1 cellular context compared by ENCODE assay signal in the genomic region with DNA sequence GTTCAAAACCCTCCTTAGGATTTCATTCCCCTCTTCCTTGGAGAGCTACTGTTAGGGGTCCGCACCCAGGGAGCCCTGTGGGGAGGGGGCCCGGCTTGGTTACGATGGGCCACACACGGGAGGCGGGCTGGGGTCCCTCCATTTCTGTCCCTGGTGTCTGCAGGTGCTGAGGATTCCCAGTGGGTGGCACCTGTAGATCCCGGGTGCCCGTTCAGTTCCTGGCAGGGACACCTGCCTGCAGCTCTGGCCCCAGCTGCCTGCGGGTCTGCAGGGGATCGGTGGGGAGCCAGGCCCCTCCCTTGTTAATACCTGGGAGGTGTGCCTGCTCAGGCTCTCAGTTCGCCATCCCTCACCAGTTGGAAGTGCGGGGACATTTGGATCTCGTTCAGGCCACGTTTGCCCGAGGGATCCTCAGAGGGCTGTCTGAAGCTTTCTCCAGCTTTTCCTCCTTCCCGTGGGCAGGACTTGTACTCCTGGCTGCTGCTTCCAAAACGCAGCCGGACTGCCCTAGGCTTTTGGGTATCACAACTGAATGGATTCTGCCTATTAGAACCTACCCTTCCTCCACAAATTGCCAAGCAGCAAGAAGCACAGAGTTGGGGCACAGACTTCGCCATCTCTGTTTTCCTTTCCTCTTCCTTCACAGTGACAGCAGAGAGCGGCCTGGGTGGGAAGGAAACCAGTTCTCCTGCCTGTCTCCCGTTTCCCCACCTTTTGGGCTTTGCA.
TF ChIP-seq lines count a peak whose summit lies in the region.

No MANE protein-coding gene starts in this region.

TF ChIP-seq in H1, 55 proteins besides CTCF, POLR2A, EP300 and RAD21:
- TF ChIP-seq HDAC2 (IDR thresholded peaks at IDR 0.05; ENCODE audit: borderline replicate concordance in 1 of 2, low read depth in 2 of 2, low read length in 2 of 2) (no peak), BACH1 (IDR thresholded peaks at IDR 0.05; ENCODE audit: low read length) (no peak), CREB1 (IDR thresholded peaks at IDR 0.05) (no peak)
